ENCODE assay signal across 8 cellular contexts in genomic region chr1:71080178-71080781, GRCh38. TPM values are rescaled to one million over a fixed set of nuclear protein-coding genes. Genes with fewer than 3 reads are reported as not detected.
DNase-seq lines count a peak whose midpoint lies in the region; ATAC-seq and TF ChIP-seq lines count a peak whose summit lies in the region.

No MANE protein-coding gene starts in this region.

- H3K36me3 Mint-ChIP-seq in endothelial cell (ENCODE audit: low read depth, unreplicated experiment), result peaks cover 13% of the 10 kb centered on the region

- no peaks in the 10 kb centered on the region for H3K9me3 Mint-ChIP-seq in endothelial cell (ENCODE audit: unreplicated experiment)

- peak overlapping the region; percentile 95 for H3K4me3 Mint-ChIP-seq in endothelial cell (ENCODE audit: unreplicated experiment)

- H3K27me3 ChIP-seq in GM06990 (replicated peaks; ENCODE audit: control insufficient read depth, insufficient read depth, low read length), result no peaks in the 10 kb centered on the region

- ATAC-seq in HG03103 (IDR thresholded peaks at IDR 0.05; ENCODE audit: low read depth, unreplicated experiment) (peak; percentile 14), HG02973 (IDR thresholded peaks at IDR 0.05; ENCODE audit: unreplicated experiment) (no peak)

- peaks cover 12% of the 10 kb centered on the region for H3K4me1 Mint-ChIP-seq in endothelial cell (ENCODE audit: unreplicated experiment)

- DNase-seq in AG08395 (ENCODE audit: low spot score) (peak; percentile 19), GM06990 (ENCODE audit: extremely low read depth, insufficient read length) (no peak), SKM-1 treated with dmso at 0.1 percent for 144 hours (lab: John Stamatoyannopoulos, UW; ENCODE audit: unreplicated experiment) (peak; percentile 10), endothelial cell (ENCODE audit: low spot score) (no peak), myocyte (ENCODE audit: low read depth) (peak; percentile 15), nucleus accumbens (lab: John Stamatoyannopoulos, UW) (no peak)

- no peaks in the 10 kb centered on the region for H3K27me3 Mint-ChIP-seq in endothelial cell (ENCODE audit: unreplicated experiment)

- H3K36me3 ChIP-seq in GM06990 (ENCODE audit: control insufficient read depth, insufficient read depth, low read length), result peaks cover 1% of the 10 kb centered on the region

- no peak for TF ChIP-seq CTCF in GM06990 (IDR thresholded peaks at IDR 0.05; ENCODE audit: insufficient read depth, low read length, poor library complexity, severe bottlenecking)
- no peak for TF ChIP-seq CTCF in endothelial cell (IDR thresholded peaks at IDR 0.05; ENCODE audit: unreplicated experiment)

- peak overlapping the region; percentile 97 for H3K27ac Mint-ChIP-seq in endothelial cell (ENCODE audit: unreplicated experiment)

- peak overlapping the region; percentile 81 for H3K4me3 ChIP-seq in GM06990 (replicated peaks; ENCODE audit: low read depth, low read length)

RNA-seq across cellular contexts. Expression of gene ZRANB2, which starts 0.6 kb away (rescaled TPM):
- total RNA-seq in endothelial cell (ENCODE audit: unreplicated experiment), result 74.1 TPM
- 53.5 and 55.7 TPM in 2 replicates for total RNA-seq in myocyte
- 38.8 TPM for polyA plus RNA-seq in myocyte (2012)

RNA-seq across cellular contexts. Expression of gene PTGER3, which starts 32.7 kb away (rescaled TPM):
- 6.5 TPM for total RNA-seq in endothelial cell (ENCODE audit: unreplicated experiment)
- 0.21 TPM in 1 of 2 replicates, not detected in the other for total RNA-seq in myocyte
- not detected for polyA plus RNA-seq in myocyte (2012)

Comparison
In these comparisons a context has a peak if more than half of its experiments do, and no peak if none do; other contexts are left out.
1. DNase-seq: peak in AG08395 (single experiment), SKM-1 treated with dmso at 0.1 percent for 144 hours (single experiment) and myocyte (single experiment); none in GM06990 (single experiment), endothelial cell (single experiment) and nucleus accumbens (0 of 56).